11 cellular contexts compared by ENCODE assay signal in the genomic region with DNA sequence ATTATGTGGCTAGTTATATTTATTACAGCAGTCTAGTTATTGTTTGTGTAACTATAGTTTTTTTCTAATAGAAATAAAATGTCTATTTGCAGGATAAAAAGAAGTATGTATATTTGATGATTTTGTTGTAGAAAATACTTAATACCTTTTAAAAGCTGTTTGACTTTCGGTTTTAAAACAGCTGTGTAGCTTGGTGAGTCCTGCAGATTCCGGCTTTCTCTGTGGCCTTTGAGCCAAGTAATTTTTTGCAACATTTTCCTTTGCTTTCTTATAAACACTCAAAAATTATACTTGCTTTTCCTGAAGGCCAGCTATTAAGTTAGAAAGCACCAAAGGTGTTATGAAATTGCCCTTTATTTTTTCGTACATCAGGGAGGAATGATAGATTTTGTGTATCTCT.
A peak's percentile ranks its signal among the peaks of the same experiment; 100 is the strongest.
DNase-seq lines count a peak whose midpoint lies in the region; ATAC-seq and TF ChIP-seq lines count a peak whose summit lies in the region.
"Had no signal": no experiment of that assay in that cellular context is flagged by ENCODE, and none has a peak within 500 bp of the region (broad histone marks: within the 10 kb centered on the region; RNA-seq: fewer than 3 reads in every experiment).

No MANE protein-coding gene starts in this region.

- H3K4me1 ChIP-seq in CD8-positive, alpha-beta memory T cell (ENCODE audit: insufficient read depth, low read length): peaks cover 30% of the 10 kb centered on the region
- H3K4me1 ChIP-seq in MM.1S (ENCODE audit: low read length) (no peaks in the 10 kb centered on the region), neuron (ENCODE audit: insufficient read depth, low read length) (peaks cover 50% of the 10 kb centered on the region)
- peaks cover 4% of the 10 kb centered on the region for H3K4me1 ChIP-seq in effector memory CD4-positive, alpha-beta T cell (ENCODE audit: control insufficient read depth, insufficient read depth, low read length, poor library complexity, severe bottlenecking)

- no peak for ATAC-seq in HG02759 (IDR thresholded peaks at IDR 0.05; ENCODE audit: unreplicated experiment)
- ATAC-seq: stimulated activated naive CD8-positive, alpha-beta T cell treated with anti-CD3 and anti-CD28 coated beads, Interleukin-15, Interleukin-2, amounts not matched to agents 100 U/mL and 50 U/mL, for 24 hours had no signal

- H3K36me3 Mint-ChIP-seq in CD8-positive, alpha-beta memory T cell: peaks cover 0 to 6% (median 0%) of the 10 kb centered on the region in 3 donors
- no peaks in the 10 kb centered on the region for H3K36me3 Mint-ChIP-seq in activated T-helper 2 cell treated with anti-CD3 and anti-CD28 coated beads, Interferon-gamma antibody, Interleukin-2, Interleukin-4, amounts not matched to agents 10 μg/mL and 5 μg/mL and 100 μg/mL, durations not matched to agents 14 hours and 24 hours and 36 hours (ENCODE audit: low read depth)

- H3K27me3 Mint-ChIP-seq in CD8-positive, alpha-beta memory T cell: peaks cover 0 to 2% of the 10 kb centered on the region in 2 donors
- peaks cover 5% of the 10 kb centered on the region for H3K27me3 Mint-ChIP-seq in activated T-helper 2 cell treated with anti-CD3 and anti-CD28 coated beads, Interferon-gamma antibody, Interleukin-2, Interleukin-4, amounts not matched to agents 10 μg/mL and 5 μg/mL and 100 μg/mL, durations not matched to agents 14 hours and 24 hours and 36 hours (ENCODE audit: low read depth)

- H3K9me3 ChIP-seq in CD8-positive, alpha-beta memory T cell (ENCODE audit: low read length): no peaks in the 10 kb centered on the region
- H3K9me3 ChIP-seq in MM.1S (replicated peaks; ENCODE audit: insufficient read depth, low read length) (no peaks in the 10 kb centered on the region), neuron (ENCODE audit: low read length) (no peaks in the 10 kb centered on the region)
- no peaks in the 10 kb centered on the region for H3K9me3 ChIP-seq in effector memory CD4-positive, alpha-beta T cell (ENCODE audit: control insufficient read depth, low read length)

- intact Hi-C loops in activated T-helper 2 cell treated with anti-CD3 and anti-CD28 coated beads, Interferon-gamma antibody, Interleukin-2, Interleukin-4, amounts not matched to agents 10 μg/mL and 5 μg/mL and 100 μg/mL, durations not matched to agents 14 hours and 24 hours and 36 hours (cut with micrococcal nuclease): loop anchor here (5.0 kb wide), 1 partner anchor 238 kb away; no protein-coding TSS in a partner anchor

- peaks cover 27 to 41% (median 37%) of the 10 kb centered on the region in 3 donors for H3K4me1 Mint-ChIP-seq in CD8-positive, alpha-beta memory T cell
- H3K4me1 Mint-ChIP-seq in activated T-helper 2 cell treated with anti-CD3 and anti-CD28 coated beads, Interferon-gamma antibody, Interleukin-2, Interleukin-4, amounts not matched to agents 10 μg/mL and 5 μg/mL and 100 μg/mL, durations not matched to agents 14 hours and 24 hours and 36 hours (ENCODE audit: low read depth): peaks cover 30% of the 10 kb centered on the region

- CTCF ChIA-PET in CD8-positive, alpha-beta memory T cell (lab: Charles Lee): interaction anchor here (2.1 kb wide), 1 partner anchor 360 kb away, joined by 14 read pairs; no protein-coding TSS in a partner anchor

- TF ChIP-seq CTCF in MM.1S (IDR thresholded peaks at IDR 0.05; ENCODE audit: low read length) (no peak), coronary artery (IDR thresholded peaks at IDR 0.05) (no peak), GM20000 (IDR thresholded peaks at IDR 0.05; ENCODE audit: extremely low read depth, missing control alignments) (no peak)

- DNase-seq in CD8-positive, alpha-beta memory T cell: no peak
- peak; percentile 53 for DNase-seq in MM.1S
- no peak for DNase-seq in coronary artery (ENCODE audit: low spot score)
- no peak for DNase-seq in effector memory CD4-positive, alpha-beta T cell
- no peak for DNase-seq in GM20000 (ENCODE audit: low spot score)
- DNase-seq in activated T-helper 2 cell treated with anti-CD3 and anti-CD28 coated beads, Interferon-gamma antibody, Interleukin-2, Interleukin-4, amounts not matched to agents 10 μg/mL and 5 μg/mL and 100 μg/mL, durations not matched to agents 14 hours and 24 hours and 36 hours (ENCODE audit: low spot score): no peak
- DNase-seq: cerebellar nuclear complex; nephron progenitor cell; stimulated activated naive CD8-positive, alpha-beta T cell treated with anti-CD3 and anti-CD28 coated beads, Interleukin-15, Interleukin-2, amounts not matched to agents 100 U/mL and 50 U/mL, for 24 hours had no signal

- H4K20me1 ChIP-seq in MM.1S (ENCODE audit: insufficient read depth, low read length): no peaks in the 10 kb centered on the region

- peak overlapping the region in 4 of 7 donors; percentile 1 to 90 (median 10) for H3K4me3 Mint-ChIP-seq in CD8-positive, alpha-beta memory T cell
- no peak overlapping the region for H3K4me3 Mint-ChIP-seq in activated T-helper 2 cell treated with anti-CD3 and anti-CD28 coated beads, Interferon-gamma antibody, Interleukin-2, Interleukin-4, amounts not matched to agents 10 μg/mL and 5 μg/mL and 100 μg/mL, durations not matched to agents 14 hours and 24 hours and 36 hours (ENCODE audit: low read depth)

- peak overlapping the region; percentile 76 for H3K27ac ChIP-seq in CD8-positive, alpha-beta memory T cell (ENCODE audit: low read depth, low read length)
- no peak overlapping the region for H3K27ac ChIP-seq in MM.1S (ENCODE audit: low read length)
- H3K27ac ChIP-seq in coronary artery: peak overlapping the region; percentile 88 to 89
- no peak overlapping the region for H3K27ac ChIP-seq in effector memory CD4-positive, alpha-beta T cell (ENCODE audit: insufficient read depth, low read length, poor library complexity, severe bottlenecking)

- POLR2A ChIA-PET in CD8-positive, alpha-beta memory T cell (lab: Charles Lee): interaction anchor here (0.6 kb wide), 1 partner anchor 849 kb away, joined by 7 read pairs; no protein-coding TSS in a partner anchor

- no peaks in the 10 kb centered on the region for H3K79me2 ChIP-seq in MM.1S (ENCODE audit: low read length)

- peak overlapping the region; percentile 88 for H3K4me2 ChIP-seq in MM.1S (ENCODE audit: low read depth, low read length)

- H3K36me3 ChIP-seq in CD8-positive, alpha-beta memory T cell (ENCODE audit: insufficient read depth, low read length): no peaks in the 10 kb centered on the region
- no peaks in the 10 kb centered on the region for H3K36me3 ChIP-seq in MM.1S (replicated peaks; ENCODE audit: insufficient read depth, low read length)
- H3K36me3 ChIP-seq in neuron (ENCODE audit: insufficient read depth, low read length): no peaks in the 10 kb centered on the region
- no peaks in the 10 kb centered on the region for H3K36me3 ChIP-seq in effector memory CD4-positive, alpha-beta T cell (ENCODE audit: control insufficient read depth, insufficient read depth, low read length)

- H2AFZ ChIP-seq in MM.1S (ENCODE audit: low read length) (peak overlapping the region; percentile 89; the same call in 1 of the 2 replicates), neuron (ENCODE audit: low read depth, low read length) (peak overlapping the region; percentile 41)

- H3K4me3 ChIP-seq in CD8-positive, alpha-beta memory T cell (ENCODE audit: low read length): no peak overlapping the region
- H3K4me3 ChIP-seq in MM.1S (ENCODE audit: low read length) (peak overlapping the region; percentile 79), coronary artery (peak overlapping the region; percentile 79), neuron (ENCODE audit: low read length) (peak overlapping the region; percentile 73)
- no peak overlapping the region for H3K4me3 ChIP-seq in effector memory CD4-positive, alpha-beta T cell (ENCODE audit: insufficient read depth, low read depth, low read length, poor library complexity, severe bottlenecking)

- H3K27me3 ChIP-seq in CD8-positive, alpha-beta memory T cell (ENCODE audit: insufficient read depth, low read length, poor library complexity, severe bottlenecking): no peaks in the 10 kb centered on the region
- H3K27me3 ChIP-seq in MM.1S (replicated peaks; ENCODE audit: insufficient read depth, low read length): no peaks in the 10 kb centered on the region
- no peaks in the 10 kb centered on the region for H3K27me3 ChIP-seq in neuron (ENCODE audit: insufficient read depth, low read length)
- no peaks in the 10 kb centered on the region for H3K27me3 ChIP-seq in effector memory CD4-positive, alpha-beta T cell (replicated peaks; ENCODE audit: control insufficient read depth, insufficient read depth, low read length, poor library complexity, severe bottlenecking)

- no peak overlapping the region for H3K27ac Mint-ChIP-seq in CD8-positive, alpha-beta memory T cell
- no peak overlapping the region for H3K27ac Mint-ChIP-seq in activated T-helper 2 cell treated with anti-CD3 and anti-CD28 coated beads, Interferon-gamma antibody, Interleukin-2, Interleukin-4, amounts not matched to agents 10 μg/mL and 5 μg/mL and 100 μg/mL, durations not matched to agents 14 hours and 24 hours and 36 hours
- H3K27ac Mint-ChIP-seq: nephron progenitor cell had no signal

- no peak overlapping the region; the same call in 1 of the 2 replicates for H3K9ac ChIP-seq in MM.1S (ENCODE audit: low read length)

- no peaks in the 10 kb centered on the region for H3K9me2 ChIP-seq in MM.1S (replicated peaks; ENCODE audit: insufficient read depth, low read length)

- 0 out of 2 replicates have a peak, but pooled peaks cover 11% of the 10 kb centered on the region for H3F3A ChIP-seq in MM.1S (ENCODE audit: insufficient read depth, low read length)

- no peaks in the 10 kb centered on the region for H3K9me3 Mint-ChIP-seq in CD8-positive, alpha-beta memory T cell
- no peaks in the 10 kb centered on the region for H3K9me3 Mint-ChIP-seq in activated T-helper 2 cell treated with anti-CD3 and anti-CD28 coated beads, Interferon-gamma antibody, Interleukin-2, Interleukin-4, amounts not matched to agents 10 μg/mL and 5 μg/mL and 100 μg/mL, durations not matched to agents 14 hours and 24 hours and 36 hours
- H3K9me3 Mint-ChIP-seq: nephron progenitor cell had no signal

Comparison
In these comparisons a context has a peak if more than half of its experiments do, and no peak if none do; other contexts are left out.
1. H3K27ac ChIP-seq: peak in CD8-positive, alpha-beta memory T cell (single experiment) and coronary artery (2 of 2); none in MM.1S (single experiment) and effector memory CD4-positive, alpha-beta T cell (single experiment).
2. H3K4me3 ChIP-seq: peak in MM.1S (single experiment), coronary artery (single experiment) and neuron (single experiment); none in CD8-positive, alpha-beta memory T cell (single experiment) and effector memory CD4-positive, alpha-beta T cell (single experiment).